Comparison of ENCODE assay signal across 4 cellular contexts in the genomic region with DNA sequence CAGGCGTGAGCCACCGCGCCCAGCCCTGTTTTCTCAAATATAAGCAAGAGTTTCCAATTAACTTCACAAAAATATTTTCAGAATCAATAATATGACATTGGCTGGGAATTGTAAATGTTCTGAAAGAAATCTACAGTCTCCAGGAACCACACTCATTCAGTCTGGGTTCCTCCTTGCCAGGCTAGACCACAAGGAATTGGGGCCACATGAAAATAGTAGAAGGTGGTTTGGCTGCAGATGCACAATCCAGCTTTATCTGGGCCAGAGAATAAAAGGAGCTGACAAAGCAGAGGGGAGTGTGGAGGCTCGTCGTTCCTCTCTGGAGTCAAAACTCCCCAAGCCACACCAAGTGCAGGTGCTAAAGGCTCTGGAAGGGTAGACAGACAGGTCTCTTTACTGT.
"Had no signal": no experiment of that assay in that cellular context is flagged by ENCODE, and none has a peak within 500 bp of the region (broad histone marks: within the 10 kb centered on the region; RNA-seq: fewer than 3 reads in every experiment).

No MANE protein-coding gene starts in this region.

- DNase-seq: H9, HCEC 1CT, KBM-7 had no signal

- ATAC-seq: GM23338 had no signal

- H3K4me3 ChIP-seq: GM23338 had no signal
